18 cellular contexts compared by ENCODE assay signal in genomic region chr16:30552956-30553355, GRCh38. TPM values are rescaled to one million over a fixed set of nuclear protein-coding genes. Genes with fewer than 3 reads are reported as not detected.
DNase-seq lines count a peak whose midpoint lies in the region; ATAC-seq lines count a peak whose summit lies in the region.
"Had no signal": no experiment of that assay in that cellular context is flagged by ENCODE, and none has a peak within 500 bp of the region (broad histone marks: within the 10 kb centered on the region; RNA-seq: fewer than 3 reads in every experiment).

No MANE protein-coding gene starts in this region.

- H3K4me1 Mint-ChIP-seq in activated CD4-positive, alpha-beta T cell treated with anti-CD3 and anti-CD28 coated beads, Interleukin-2, amount 10 ng/mL, durations not matched to agents 24 days and 14 days = peaks cover 53% of the 10 kb centered on the region
- peaks cover 32 to 68% (median 50%) of the 10 kb centered on the region in 4 donors for H3K4me1 Mint-ChIP-seq in CD4-positive, alpha-beta memory T cell
- H3K4me1 Mint-ChIP-seq in activated naive CD8-positive, alpha-beta T cell (ENCODE audit: low read depth) = peaks cover 51% of the 10 kb centered on the region
- peaks cover 33% of the 10 kb centered on the region in 2 donors for H3K4me1 Mint-ChIP-seq in natural killer cell treated with Interleukin-12 subunit alpha and Interleukin-12 subunit beta and Interleukin-15 and Interleukin-18, amount 100 ng/mL, for 72 hours (ENCODE audit: low read depth in 2 of 2)

- H3K4me3 ChIP-seq in CD4-positive, alpha-beta memory T cell (ENCODE audit: low read length in 2 of 2) = no peak overlapping the region
- H3K4me3 ChIP-seq: A549, HAP-1, PC-9, upper lobe of right lung had no signal

- intact Hi-C loops in activated CD4-positive, alpha-beta T cell treated with anti-CD3 and anti-CD28 coated beads, Interleukin-2, amount 10 ng/mL, durations not matched to agents 24 days and 14 days (cut with micrococcal nuclease) = no loop called here
- intact Hi-C loops in CD4-positive, alpha-beta memory T cell (cut with micrococcal nuclease) = no loop called here

- peak overlapping the region; percentile 92 for H3K27ac Mint-ChIP-seq in activated CD4-positive, alpha-beta T cell treated with anti-CD3 and anti-CD28 coated beads, Interleukin-2, amount 10 ng/mL, durations not matched to agents 24 days and 14 days
- H3K27ac Mint-ChIP-seq in CD4-positive, alpha-beta memory T cell = peak overlapping the region; percentile 94 to 98 (median 96)
- H3K27ac Mint-ChIP-seq in activated naive CD8-positive, alpha-beta T cell = peak overlapping the region; percentile 82
- H3K27ac Mint-ChIP-seq in natural killer cell treated with Interleukin-12 subunit alpha and Interleukin-12 subunit beta and Interleukin-15 and Interleukin-18, amount 100 ng/mL, for 72 hours = peak overlapping the region; percentile 70 to 94

- peak overlapping the region; percentile 60 for H3K27ac ChIP-seq in CD4-positive, alpha-beta memory T cell (ENCODE audit: low read depth, low read length)
- H3K27ac ChIP-seq: A549, PC-9 had no signal

- no peaks in the 10 kb centered on the region for H3K9me3 ChIP-seq in CD4-positive, alpha-beta memory T cell (ENCODE audit: control insufficient read depth in 1 of 2, low read length in 2 of 2)
- H3K9me3 ChIP-seq: A549, HAP-1, SK-N-SH, upper lobe of right lung had no signal

- ATAC-seq in natural killer cell treated with Interleukin-12 subunit alpha and Interleukin-12 subunit beta and Interleukin-15 and Interleukin-18, amount 100 ng/mL, for 72 hours = no peak
- no peak for ATAC-seq in HG03139 (IDR thresholded peaks at IDR 0.05; ENCODE audit: unreplicated experiment)
- ATAC-seq: A549, upper lobe of right lung had no signal

- H3K4me3 Mint-ChIP-seq in activated CD4-positive, alpha-beta T cell treated with anti-CD3 and anti-CD28 coated beads, Interleukin-2, amount 10 ng/mL, durations not matched to agents 24 days and 14 days = peak overlapping the region; percentile 77
- H3K4me3 Mint-ChIP-seq in CD4-positive, alpha-beta memory T cell = peak overlapping the region in 7 of 8 donors; percentile 3 to 82 (median 66)
- H3K4me3 Mint-ChIP-seq in activated naive CD8-positive, alpha-beta T cell = peak overlapping the region; percentile 47
- H3K4me3 Mint-ChIP-seq in natural killer cell treated with Interleukin-12 subunit alpha and Interleukin-12 subunit beta and Interleukin-15 and Interleukin-18, amount 100 ng/mL, for 72 hours = no peak overlapping the region

- POLR2A ChIA-PET in CD4-positive, alpha-beta memory T cell (lab: Charles Lee; ENCODE audit: partially characterized antibody) = interaction anchor here (0.6 to 13.9 kb wide), 7 partner anchors 9 to 365 kb away, joined by 3 to 457 read pairs (median 4); partner anchors contain the start of genes DCTPP1, ITGAL, ZNF688 and ZNF747

- H3K9me3 Mint-ChIP-seq in activated CD4-positive, alpha-beta T cell treated with anti-CD3 and anti-CD28 coated beads, Interleukin-2, amount 10 ng/mL, durations not matched to agents 24 days and 14 days = no peaks in the 10 kb centered on the region
- H3K9me3 Mint-ChIP-seq in CD4-positive, alpha-beta memory T cell = no peaks in the 10 kb centered on the region
- H3K9me3 Mint-ChIP-seq in activated naive CD8-positive, alpha-beta T cell (ENCODE audit: low read depth) = no peaks in the 10 kb centered on the region
- no peaks in the 10 kb centered on the region for H3K9me3 Mint-ChIP-seq in natural killer cell treated with Interleukin-12 subunit alpha and Interleukin-12 subunit beta and Interleukin-15 and Interleukin-18, amount 100 ng/mL, for 72 hours
- H3K9me3 Mint-ChIP-seq: IgD-negative memory B cell had no signal

- H3K4me1 ChIP-seq in CD4-positive, alpha-beta memory T cell (ENCODE audit: insufficient read depth, low read length) = peaks cover 71% of the 10 kb centered on the region

- no peak for DNase-seq in activated CD4-positive, alpha-beta T cell treated with anti-CD3 and anti-CD28 coated beads, Interleukin-2, amount 10 ng/mL, durations not matched to agents 24 days and 14 days
- no peak for DNase-seq in activated CD4-positive, alpha-beta T cell treated with anti-CD3 and anti-CD28 coated beads, Interleukin-2, amount 50 U/mL, for 48 hours
- DNase-seq in CD4-positive, alpha-beta memory T cell = no peak
- DNase-seq in natural killer cell treated with Interleukin-12 subunit alpha and Interleukin-12 subunit beta and Interleukin-15 and Interleukin-18, amount 100 ng/mL, for 72 hours (ENCODE audit: low spot score) = no peak
- DNase-seq in AG08395 (ENCODE audit: low spot score) = no peak
- DNase-seq in COR-L47 (lab: John Stamatoyannopoulos, UW) = no peak
- DNase-seq: amniotic stem cell; NCI-H2107; PC-9; SK-N-SH; stimulated activated CD4-positive, alpha-beta T cell treated with anti-CD3 and anti-CD28 coated beads, Interleukin-4, amount 100 ng/mL, for 1 hour; stimulated activated CD8-positive, alpha-beta memory T cell treated with anti-CD3 and anti-CD28 coated beads, Interleukin-4, amount 100 ng/mL, for 48 hours; upper lobe of right lung had no signal

- H3K27me3 Mint-ChIP-seq in activated CD4-positive, alpha-beta T cell treated with anti-CD3 and anti-CD28 coated beads, Interleukin-2, amount 10 ng/mL, durations not matched to agents 24 days and 14 days = no peaks in the 10 kb centered on the region
- no peaks in the 10 kb centered on the region for H3K27me3 Mint-ChIP-seq in CD4-positive, alpha-beta memory T cell
- H3K27me3 Mint-ChIP-seq in activated naive CD8-positive, alpha-beta T cell = no peaks in the 10 kb centered on the region
- no peaks in the 10 kb centered on the region for H3K27me3 Mint-ChIP-seq in natural killer cell treated with Interleukin-12 subunit alpha and Interleukin-12 subunit beta and Interleukin-15 and Interleukin-18, amount 100 ng/mL, for 72 hours
- H3K27me3 Mint-ChIP-seq: IgD-negative memory B cell had no signal

- CTCF ChIA-PET in CD4-positive, alpha-beta memory T cell (lab: Charles Lee; ENCODE audit: partially characterized antibody) = interaction anchor here (6.8 kb wide), 1 partner anchor 17 kb away, joined by 56 read pairs; the partner anchor contains the start of gene ZNF747

- H3K36me3 ChIP-seq in CD4-positive, alpha-beta memory T cell (ENCODE audit: insufficient read depth, low read length) = peaks cover 22% of the 10 kb centered on the region

- no peaks in the 10 kb centered on the region for H3K27me3 ChIP-seq in CD4-positive, alpha-beta memory T cell (ENCODE audit: insufficient read depth, low read length)
- H3K27me3 ChIP-seq: upper lobe of right lung had no signal

- H3K36me3 Mint-ChIP-seq in activated CD4-positive, alpha-beta T cell treated with anti-CD3 and anti-CD28 coated beads, Interleukin-2, amount 10 ng/mL, durations not matched to agents 24 days and 14 days (ENCODE audit: low read depth) = peaks cover 30% of the 10 kb centered on the region
- H3K36me3 Mint-ChIP-seq in CD4-positive, alpha-beta memory T cell = peaks cover 20 to 25% of the 10 kb centered on the region in 2 donors
- peaks cover 5% of the 10 kb centered on the region for H3K36me3 Mint-ChIP-seq in activated naive CD8-positive, alpha-beta T cell
- peaks cover 4% of the 10 kb centered on the region for H3K36me3 Mint-ChIP-seq in natural killer cell treated with Interleukin-12 subunit alpha and Interleukin-12 subunit beta and Interleukin-15 and Interleukin-18, amount 100 ng/mL, for 72 hours
- H3K36me3 Mint-ChIP-seq: IgD-negative memory B cell had no signal

RNA-seq across cellular contexts. Expression of gene ZNF764, which starts 5.2 kb away (rescaled TPM):
- 13.9 and 14.9 TPM in 2 replicates for total RNA-seq in activated CD4-positive, alpha-beta T cell treated with anti-CD3 and anti-CD28 coated beads, Interleukin-2, amount 10 ng/mL, durations not matched to agents 24 days and 14 days
- 10 to 100 TPM; 28.9 to 29.3 TPM for total RNA-seq in CD4-positive, alpha-beta memory T cell
- polyA plus RNA-seq in CD4-positive, alpha-beta memory T cell = 1 to 10 TPM; 4.2 to 8.8 TPM
- 10 to 100 TPM; 14.9 to 22.9 TPM for total RNA-seq in natural killer cell treated with Interleukin-12 subunit alpha and Interleukin-12 subunit beta and Interleukin-15 and Interleukin-18, amount 100 ng/mL, for 72 hours

RNA-seq across cellular contexts. Expression of gene ZNF747, which starts 18.3 kb away (rescaled TPM):
- 10.5 and 13.6 TPM in 2 replicates for total RNA-seq in activated CD4-positive, alpha-beta T cell treated with anti-CD3 and anti-CD28 coated beads, Interleukin-2, amount 10 ng/mL, durations not matched to agents 24 days and 14 days
- 10 to 100 TPM; 15.7 to 17.8 TPM for total RNA-seq in CD4-positive, alpha-beta memory T cell
- polyA plus RNA-seq in CD4-positive, alpha-beta memory T cell = 1 to 10 TPM; 7.8 to 8.8 TPM
- total RNA-seq in natural killer cell treated with Interleukin-12 subunit alpha and Interleukin-12 subunit beta and Interleukin-15 and Interleukin-18, amount 100 ng/mL, for 72 hours = 10 to 100 TPM in 1 of 2 donors, 1 to 10 TPM in 1; 8.7 to 10.3 TPM

RNA-seq across cellular contexts. Expression of gene ZNF688, which starts 18.6 kb away (rescaled TPM):
- total RNA-seq in activated CD4-positive, alpha-beta T cell treated with anti-CD3 and anti-CD28 coated beads, Interleukin-2, amount 10 ng/mL, durations not matched to agents 24 days and 14 days = 6.6 and 8.0 TPM in 2 replicates
- 10 to 100 TPM; 21.4 to 22.7 TPM for total RNA-seq in CD4-positive, alpha-beta memory T cell
- polyA plus RNA-seq in CD4-positive, alpha-beta memory T cell = 10 to 100 TPM; 31.7 to 33.8 TPM
- 1 to 10 TPM; 8.3 to 8.9 TPM for total RNA-seq in natural killer cell treated with Interleukin-12 subunit alpha and Interleukin-12 subunit beta and Interleukin-15 and Interleukin-18, amount 100 ng/mL, for 72 hours

RNA-seq across cellular contexts. Expression of gene ZNF768, which starts 26.6 kb away (rescaled TPM):
- 12.9 and 14.8 TPM in 2 replicates for total RNA-seq in activated CD4-positive, alpha-beta T cell treated with anti-CD3 and anti-CD28 coated beads, Interleukin-2, amount 10 ng/mL, durations not matched to agents 24 days and 14 days
- 1 to 10 TPM; 5.8 to 6.1 TPM for total RNA-seq in CD4-positive, alpha-beta memory T cell
- 1 to 10 TPM in 1 of 2 donors, under 1 TPM in 1; 0.69 to 1.7 TPM for polyA plus RNA-seq in CD4-positive, alpha-beta memory T cell
- total RNA-seq in natural killer cell treated with Interleukin-12 subunit alpha and Interleukin-12 subunit beta and Interleukin-15 and Interleukin-18, amount 100 ng/mL, for 72 hours = 10 to 100 TPM; 10.4 to 11.8 TPM

RNA-seq across cellular contexts. Expression of gene ZNF785, which starts 32.5 kb away (rescaled TPM):
- 17.1 and 17.8 TPM in 2 replicates for total RNA-seq in activated CD4-positive, alpha-beta T cell treated with anti-CD3 and anti-CD28 coated beads, Interleukin-2, amount 10 ng/mL, durations not matched to agents 24 days and 14 days
- 10 to 100 TPM; 33.4 to 34.2 TPM for total RNA-seq in CD4-positive, alpha-beta memory T cell
- polyA plus RNA-seq in CD4-positive, alpha-beta memory T cell = 1 to 10 TPM; 1.7 to 3.4 TPM
- 10 to 100 TPM; 13.3 to 20.0 TPM for total RNA-seq in natural killer cell treated with Interleukin-12 subunit alpha and Interleukin-12 subunit beta and Interleukin-15 and Interleukin-18, amount 100 ng/mL, for 72 hours
- polyA plus RNA-seq: A549 had no signal
